In genomic region chr7:77383333-77383740, GRCh38 we compare ENCODE assay signal across 15 cellular contexts. TPM values are rescaled to one million over a fixed set of nuclear protein-coding genes. Genes with fewer than 3 reads are reported as not detected.
DNase-seq lines count a peak whose midpoint lies in the region; ATAC-seq and TF ChIP-seq lines count a peak whose summit lies in the region.
"Had no signal": no experiment of that assay in that cellular context is flagged by ENCODE, and none has a peak within 500 bp of the region (broad histone marks: within the 10 kb centered on the region; RNA-seq: fewer than 3 reads in every experiment).

No MANE protein-coding gene starts in this region.

- H3K9me3 Mint-ChIP-seq in osteocyte (ENCODE audit: unreplicated experiment) = no peaks in the 10 kb centered on the region

- no peak overlapping the region for H2AFZ ChIP-seq in mesenchymal stem cell (ENCODE audit: low read depth, low read length)

- intact Hi-C loops in heart right ventricle (cut with DNase I) = no loop called here

- peaks cover 1% of the 10 kb centered on the region for H3K36me3 Mint-ChIP-seq in osteocyte (ENCODE audit: unreplicated experiment)

- H4K91ac ChIP-seq in mesenchymal stem cell (ENCODE audit: low read length) = no peak overlapping the region

- no peak overlapping the region for H3K27ac Mint-ChIP-seq in osteocyte (ENCODE audit: unreplicated experiment)

- H2BK5ac ChIP-seq in mesenchymal stem cell (ENCODE audit: low read depth, low read length, poor library complexity, severe bottlenecking) = no peak overlapping the region

- no peak overlapping the region for H2AK5ac ChIP-seq in mesenchymal stem cell (ENCODE audit: low read length, severe bottlenecking)

- H3K27ac ChIP-seq in mesenchymal stem cell (ENCODE audit: low read length, poor library complexity, severe bottlenecking) (no peak overlapping the region), heart right ventricle (no peak overlapping the region)

- TF ChIP-seq CTCF in osteocyte (IDR thresholded peaks at IDR 0.05) (no peak), heart right ventricle (IDR thresholded peaks at IDR 0.05) (no peak)

- no peaks in the 10 kb centered on the region for H3K36me3 ChIP-seq in mesenchymal stem cell (ENCODE audit: control insufficient read depth in 1 of 2, insufficient read depth in 2 of 2, low read depth in 1 of 2, low read length in 2 of 2)
- H3K36me3 ChIP-seq in heart right ventricle = peaks cover 0 to 69% (median 0%) of the 10 kb centered on the region in 9 donors

- no peak overlapping the region for H3K23ac ChIP-seq in mesenchymal stem cell (ENCODE audit: low read length in 2 of 2)

- no peak overlapping the region for H3K18ac ChIP-seq in mesenchymal stem cell (ENCODE audit: low read depth in 1 of 2, low read length in 2 of 2)

- H3K14ac ChIP-seq in mesenchymal stem cell (ENCODE audit: low read length in 2 of 2) = no peak overlapping the region

- H3K4me2 ChIP-seq in mesenchymal stem cell (ENCODE audit: low read length, poor library complexity, severe bottlenecking) = no peak overlapping the region

- H3K27me3 ChIP-seq in mesenchymal stem cell (ENCODE audit: control insufficient read depth in 1 of 2, insufficient read depth in 1 of 2, low read length in 2 of 2) = no peaks in the 10 kb centered on the region
- no peaks in the 10 kb centered on the region for H3K27me3 ChIP-seq in heart right ventricle
- H3K27me3 ChIP-seq: tibial nerve had no signal

- H3K4me1 ChIP-seq in mesenchymal stem cell (ENCODE audit: control insufficient read depth, insufficient read depth, low read depth, low read length) (no peaks in the 10 kb centered on the region), heart right ventricle (peaks cover 0 to 23% (median 12%) of the 10 kb centered on the region in 9 donors)
- H3K4me1 ChIP-seq: tibial nerve had no signal

- no peak overlapping the region for H2BK15ac ChIP-seq in mesenchymal stem cell (ENCODE audit: low read depth, poor library complexity, severe bottlenecking)

- H3K27me3 Mint-ChIP-seq in osteocyte (ENCODE audit: unreplicated experiment) = peaks cover 7% of the 10 kb centered on the region

- H3K9me3 ChIP-seq in mesenchymal stem cell (ENCODE audit: control insufficient read depth, low read length) (no peaks in the 10 kb centered on the region), heart right ventricle (no peaks in the 10 kb centered on the region)
- H3K9me3 ChIP-seq: tibial nerve had no signal

- H3K4me1 Mint-ChIP-seq in osteocyte (ENCODE audit: unreplicated experiment) = peaks cover 10% of the 10 kb centered on the region

- WGBS in mesenchymal stem cell = 69% methylated on average over 6 of the region's 6 CpGs
- WGBS in heart right ventricle, 2 donors = 85 to 91% methylated on average over 6 of the region's 6 CpGs

- H2BK12ac ChIP-seq in mesenchymal stem cell (ENCODE audit: low read length in 2 of 2) = no peak overlapping the region

- H2BK120ac ChIP-seq in mesenchymal stem cell (ENCODE audit: low read depth, low read length) = no peak overlapping the region

- peak; percentile 24 for DNase-seq in EH (ENCODE audit: low read depth)
- peak; percentile 69 for DNase-seq in LHCN-M2 (ENCODE audit: low read depth)
- peak; percentile 42 for DNase-seq in mesenchymal stem cell
- DNase-seq in activated CD8-positive, alpha-beta memory T cell treated with anti-CD3 and anti-CD28 coated beads, Interleukin-2, amount 50 U/mL, for 48 hours = no peak
- no peak for DNase-seq in osteocyte (ENCODE audit: extremely low spot score, unreplicated experiment)
- DNase-seq in heart right ventricle = no peak
- DNase-seq in NCI-H1105 (lab: John Stamatoyannopoulos, UW) = no peak
- DNase-seq: activated CD4-positive, alpha-beta T cell treated with anti-CD3 and anti-CD28 coated beads, Interleukin-2, amount 50 U/mL, for 1 hour; head of caudate nucleus; NCI-H1092 treated with DMSO at 0.1 percent for 48 hours; NCI-H2171 treated with DMSO at 0.1 percent for 48 hours; NCI-H774; occipital lobe had no signal

- no peak overlapping the region for H4K8ac ChIP-seq in mesenchymal stem cell (ENCODE audit: low read length)

- no peak overlapping the region for H3K4ac ChIP-seq in mesenchymal stem cell (ENCODE audit: low read depth in 1 of 2, low read length in 2 of 2)

- H3K4me3 Mint-ChIP-seq in osteocyte (ENCODE audit: unreplicated experiment) = no peak overlapping the region

- ATAC-seq in esophagus mucosa = peak; percentile 37
- ATAC-seq in heart right ventricle = no peak

- H3K4me3 ChIP-seq in mesenchymal stem cell (ENCODE audit: insufficient read depth in 1 of 2, low read depth in 1 of 2, low read length in 2 of 2) (no peak overlapping the region), heart right ventricle (no peak overlapping the region)
- H3K4me3 ChIP-seq: tibial nerve had no signal

- no peak overlapping the region for H3K9ac ChIP-seq in mesenchymal stem cell (ENCODE audit: low read length)

- no peaks in the 10 kb centered on the region for H3K79me1 ChIP-seq in mesenchymal stem cell (replicated peaks; ENCODE audit: low read length, poor library complexity, severe bottlenecking)

RNA-seq across cellular contexts. Expression of gene GSAP, which starts 32.8 kb away (rescaled TPM):
- 21.6 and 24.8 TPM in 2 replicates for total RNA-seq in LHCN-M2 (2014; rRNA removed)
- polyA plus RNA-seq in LHCN-M2 (2012) = 5.7 TPM
- 9.8 TPM for total RNA-seq in esophagus mucosa
- 1.2 TPM for polyA plus RNA-seq in mesenchymal stem cell (2013, experiment 1 of 2)
- 1.1 TPM for polyA plus RNA-seq in mesenchymal stem cell (2013, experiment 2 of 2)
- 0.83 and 0.84 TPM in 2 replicates for total RNA-seq in osteocyte
- 10 to 100 TPM in 3 of 10 donors, 1 to 10 TPM in 7; 5.2 to 13.5 (median 7.9) TPM for total RNA-seq in heart right ventricle
- 10 to 100 TPM in 1 of 2 donors, 1 to 10 TPM in 1; 1.7 to 23.7 TPM for polyA plus RNA-seq in heart right ventricle

Comparison
In these comparisons a context has a peak if more than half of its experiments do, and no peak if none do; other contexts are left out.
1. DNase-seq: peak in EH (single experiment), LHCN-M2 (single experiment) and mesenchymal stem cell (single experiment); none in activated CD8-positive, alpha-beta memory T cell treated with anti-CD3 and anti-CD28 coated beads, Interleukin-2, amount 50 U/mL, for 48 hours (single experiment), osteocyte (single experiment), heart right ventricle (0 of 2) and NCI-H1105 (single experiment).